19 cellular contexts compared by ENCODE assay signal in the genomic region with DNA sequence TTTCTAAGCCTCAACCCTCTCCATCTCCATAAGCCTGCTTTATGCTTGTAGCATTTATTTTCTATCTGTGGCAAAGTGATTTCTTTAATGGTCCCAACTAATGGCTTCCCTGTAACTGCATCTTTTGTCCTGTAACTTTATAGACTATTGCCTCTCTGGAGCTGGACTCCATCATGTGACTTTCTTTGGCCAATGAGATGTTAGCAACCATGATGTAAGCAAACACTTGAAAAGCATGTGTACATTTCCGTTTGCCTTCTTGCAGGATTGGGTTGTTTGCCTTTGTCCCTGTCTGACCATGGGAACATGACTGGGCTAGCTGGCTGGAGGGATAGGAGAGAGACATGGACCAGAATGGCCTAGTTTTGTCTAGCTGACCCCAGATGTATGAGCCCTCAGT.
DNase-seq lines count a peak whose midpoint lies in the region; ATAC-seq and TF ChIP-seq lines count a peak whose summit lies in the region.
"Had no signal": no experiment of that assay in that cellular context is flagged by ENCODE, and none has a peak within 500 bp of the region (broad histone marks: within the 10 kb centered on the region; RNA-seq: fewer than 3 reads in every experiment).

No MANE protein-coding gene starts in this region.

- H3K4me3 Mint-ChIP-seq in activated T-cell treated with anti-CD3 and anti-CD28 coated beads, Interleukin-2, amount 50 U/mL, for 72 hours = no peak overlapping the region
- H3K4me3 Mint-ChIP-seq: CD8-positive, alpha-beta memory T cell; H9; HFFc6 had no signal

- no peaks in the 10 kb centered on the region for H3K36me3 Mint-ChIP-seq in activated T-cell treated with anti-CD3 and anti-CD28 coated beads, Interleukin-2, amount 50 U/mL, for 72 hours (ENCODE audit: insufficient read depth in 2 of 2)
- H3K36me3 Mint-ChIP-seq: CD8-positive, alpha-beta memory T cell had no signal

- no peak for ATAC-seq in activated T-cell treated with anti-CD3 and anti-CD28 coated beads, Interleukin-2, amount 50 U/mL, for 72 hours (replicated peaks in 1 of 2)
- ATAC-seq: GM12878, PC-3 had no signal

- H3K27ac Mint-ChIP-seq in activated T-cell treated with anti-CD3 and anti-CD28 coated beads, Interleukin-2, amount 50 U/mL, for 72 hours = no peak overlapping the region
- H3K27ac Mint-ChIP-seq: CD8-positive, alpha-beta memory T cell; H9; HFFc6 had no signal

- H3K9me3 Mint-ChIP-seq in activated T-cell treated with anti-CD3 and anti-CD28 coated beads, Interleukin-2, amount 50 U/mL, for 72 hours = no peaks in the 10 kb centered on the region
- H3K9me3 Mint-ChIP-seq: HFFc6 had no signal

- no peak for TF ChIP-seq RAD21 in Ishikawa (IDR thresholded peaks at IDR 0.05; ENCODE audit: low read depth)

- TF ChIP-seq EP300 in Ishikawa (IDR thresholded peaks at IDR 0.05; ENCODE audit: borderline replicate concordance) = no peak

- peak; percentile 44 for DNase-seq in NCI-H748 (lab: John Stamatoyannopoulos, UW; ENCODE audit: unreplicated experiment)
- DNase-seq in NCI-H748 treated with DMSO at 0.1 percent for 48 hours (lab: John Stamatoyannopoulos, UW) = no peak
- peak; percentile 77 for DNase-seq in SHP77 treated with DMSO at 0.1 percent for 48 hours (lab: John Stamatoyannopoulos, UW)
- no peak for DNase-seq in NCI-H1048 (lab: John Stamatoyannopoulos, UW)
- DNase-seq in ecto neural progenitor cell (ENCODE audit: low spot score) = no peak
- no peak for DNase-seq in activated T-cell treated with anti-CD3 and anti-CD28 coated beads, Interleukin-2, amount 50 U/mL, for 72 hours
- DNase-seq: CD8-positive, alpha-beta memory T cell; DND-41; H9; HFFc6; NCI-H1105; NCI-H146; NCI-H2081; PC-3; Right ventricle myocardium superior; SK-N-SH; T-helper 2 cell had no signal

- peaks cover 21% of the 10 kb centered on the region for H3K4me1 Mint-ChIP-seq in activated T-cell treated with anti-CD3 and anti-CD28 coated beads, Interleukin-2, amount 50 U/mL, for 72 hours (ENCODE audit: low read depth)

- H3K27me3 Mint-ChIP-seq in activated T-cell treated with anti-CD3 and anti-CD28 coated beads, Interleukin-2, amount 50 U/mL, for 72 hours (ENCODE audit: low read depth) = peaks cover 7% of the 10 kb centered on the region

TF ChIP-seq in Ishikawa, 13 proteins besides CTCF, POLR2A, EP300 and RAD21:
- no peak for TF ChIP-seq TCF12 (IDR thresholded peaks at IDR 0.05; ENCODE audit: low read depth)
- TF ChIP-seq, protein P1, sequence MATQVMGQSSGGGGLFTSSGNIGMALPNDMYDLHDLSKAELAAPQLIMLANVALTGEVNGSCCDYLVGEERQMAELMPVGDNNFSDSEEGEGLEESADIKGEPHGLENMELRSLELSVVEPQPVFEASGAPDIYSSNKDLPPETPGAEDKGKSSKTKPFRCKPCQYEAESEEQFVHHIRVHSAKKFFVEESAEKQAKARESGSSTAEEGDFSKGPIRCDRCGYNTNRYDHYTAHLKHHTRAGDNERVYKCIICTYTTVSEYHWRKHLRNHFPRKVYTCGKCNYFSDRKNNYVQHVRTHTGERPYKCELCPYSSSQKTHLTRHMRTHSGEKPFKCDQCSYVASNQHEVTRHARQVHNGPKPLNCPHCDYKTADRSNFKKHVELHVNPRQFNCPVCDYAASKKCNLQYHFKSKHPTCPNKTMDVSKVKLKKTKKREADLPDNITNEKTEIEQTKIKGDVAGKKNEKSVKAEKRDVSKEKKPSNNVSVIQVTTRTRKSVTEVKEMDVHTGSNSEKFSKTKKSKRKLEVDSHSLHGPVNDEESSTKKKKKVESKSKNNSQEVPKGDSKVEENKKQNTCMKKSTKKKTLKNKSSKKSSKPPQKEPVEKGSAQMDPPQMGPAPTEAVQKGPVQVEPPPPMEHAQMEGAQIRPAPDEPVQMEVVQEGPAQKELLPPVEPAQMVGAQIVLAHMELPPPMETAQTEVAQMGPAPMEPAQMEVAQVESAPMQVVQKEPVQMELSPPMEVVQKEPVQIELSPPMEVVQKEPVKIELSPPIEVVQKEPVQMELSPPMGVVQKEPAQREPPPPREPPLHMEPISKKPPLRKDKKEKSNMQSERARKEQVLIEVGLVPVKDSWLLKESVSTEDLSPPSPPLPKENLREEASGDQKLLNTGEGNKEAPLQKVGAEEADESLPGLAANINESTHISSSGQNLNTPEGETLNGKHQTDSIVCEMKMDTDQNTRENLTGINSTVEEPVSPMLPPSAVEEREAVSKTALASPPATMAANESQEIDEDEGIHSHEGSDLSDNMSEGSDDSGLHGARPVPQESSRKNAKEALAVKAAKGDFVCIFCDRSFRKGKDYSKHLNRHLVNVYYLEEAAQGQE (IDR thresholded peaks at IDR 0.05; ENCODE audit: low read depth) = no peak
- TF ChIP-seq TAF1 (IDR thresholded peaks at IDR 0.05; ENCODE audit: low read depth) = no peak
- TF ChIP-seq, protein P2, sequence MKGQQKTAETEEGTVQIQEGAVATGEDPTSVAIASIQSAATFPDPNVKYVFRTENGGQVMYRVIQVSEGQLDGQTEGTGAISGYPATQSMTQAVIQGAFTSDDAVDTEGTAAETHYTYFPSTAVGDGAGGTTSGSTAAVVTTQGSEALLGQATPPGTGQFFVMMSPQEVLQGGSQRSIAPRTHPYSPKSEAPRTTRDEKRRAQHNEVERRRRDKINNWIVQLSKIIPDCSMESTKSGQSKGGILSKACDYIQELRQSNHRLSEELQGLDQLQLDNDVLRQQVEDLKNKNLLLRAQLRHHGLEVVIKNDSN (IDR thresholded peaks at IDR 0.05) = peak; percentile 68
- no peak for TF ChIP-seq TEAD4 (IDR thresholded peaks at IDR 0.05)

Comparison
In these comparisons a context has a peak if more than half of its experiments do, and no peak if none do; other contexts are left out.
1. DNase-seq: peak in NCI-H748 (single experiment) and SHP77 treated with DMSO at 0.1 percent for 48 hours (single experiment); none in NCI-H748 treated with DMSO at 0.1 percent for 48 hours (single experiment), NCI-H1048 (single experiment), ecto neural progenitor cell (single experiment) and activated T-cell treated with anti-CD3 and anti-CD28 coated beads, Interleukin-2, amount 50 U/mL, for 72 hours (0 of 2).